Comparison of ENCODE assay signal across 8 cellular contexts in genomic region chr10:47340613-47341170, GRCh38. TPM values are rescaled to one million over a fixed set of nuclear protein-coding genes. Genes with fewer than 3 reads are reported as not detected.
DNase-seq lines count a peak whose midpoint lies in the region; TF ChIP-seq lines count a peak whose summit lies in the region.

No MANE protein-coding gene starts in this region.

- WGBS in suprapubic skin: 72% methylated on average over 5 of the region's 5 CpGs

- H3K4me1 ChIP-seq in neural progenitor cell (no peaks in the 10 kb centered on the region), suprapubic skin (no peaks in the 10 kb centered on the region)

- H3F3A ChIP-seq in neural progenitor cell (ENCODE audit: low read depth): no peaks in the 10 kb centered on the region

- H3K4me2 ChIP-seq in neural progenitor cell: no peak overlapping the region

- H3K27ac ChIP-seq in neural progenitor cell: no peak overlapping the region
- H3K27ac ChIP-seq in suprapubic skin: no peak overlapping the region

- TF ChIP-seq POLR2A in suprapubic skin (IDR thresholded peaks at IDR 0.05): no peak

- no peaks in the 10 kb centered on the region for H3K36me3 Mint-ChIP-seq in neural progenitor cell

- H3K27ac Mint-ChIP-seq in neural progenitor cell: peak overlapping the region; percentile 86

- H3K4me1 Mint-ChIP-seq in neural progenitor cell: peaks cover 10% of the 10 kb centered on the region

- H3K4me3 Mint-ChIP-seq in neural progenitor cell: no peak overlapping the region

- no peaks in the 10 kb centered on the region for H3K79me2 ChIP-seq in neural progenitor cell (ENCODE audit: low read depth)

- H3K9me3 ChIP-seq in neural progenitor cell (ENCODE audit: low read depth) (no peaks in the 10 kb centered on the region), suprapubic skin (no peaks in the 10 kb centered on the region)

- no peak overlapping the region for H3K9ac ChIP-seq in neural progenitor cell

- DNase-seq in AG08395 (ENCODE audit: low spot score): peak; percentile 84
- DNase-seq in GM13977 (ENCODE audit: low spot score): peak; percentile 83
- DNase-seq in NCI-H774 (lab: John Stamatoyannopoulos, UW): peak; percentile 30
- DNase-seq in activated T-cell treated with anti-CD3 and anti-CD28 coated beads for 4 hours: peak; percentile 68
- DNase-seq in fibroblast of peridontal ligament (ENCODE audit: extremely low read depth): peak; percentile 43
- DNase-seq in neural progenitor cell (ENCODE audit: low spot score): peak; percentile 49
- DNase-seq in suprapubic skin (ENCODE audit: low spot score in 2 of 2): peak; percentile 69 to 78
- DNase-seq in NCI-H524 treated with DMSO at 0.1 percent for 48 hours (lab: John Stamatoyannopoulos, UW): no peak

- no peak for TF ChIP-seq EP300 in suprapubic skin (IDR thresholded peaks at IDR 0.05)

- TF ChIP-seq CTCF in GM13977 (IDR thresholded peaks at IDR 0.05; ENCODE audit: extremely low read depth, insufficient read depth, missing control alignments) (peak; percentile 92), neural progenitor cell (IDR thresholded peaks at IDR 0.05) (peak; percentile 98), suprapubic skin (IDR thresholded peaks at IDR 0.05) (peak; percentile 88 to 91)

- H3K36me3 ChIP-seq in neural progenitor cell (no peaks in the 10 kb centered on the region), suprapubic skin (no peaks in the 10 kb centered on the region)

- H3K4me3 ChIP-seq in neural progenitor cell: no peak overlapping the region
- H3K4me3 ChIP-seq in suprapubic skin: no peak overlapping the region

- in situ Hi-C loops in GM13977 (cut with MboI; ENCODE audit: low pct_unique_long_range_greater_than_20kb, low sequenced_read_pairs, unreplicated experiment): no loop called here

- H3K27me3 ChIP-seq in neural progenitor cell: no peaks in the 10 kb centered on the region
- H3K27me3 ChIP-seq in suprapubic skin: peaks cover 6% of the 10 kb centered on the region

- no peaks in the 10 kb centered on the region for H3K9me3 Mint-ChIP-seq in neural progenitor cell

- H4K20me1 ChIP-seq in neural progenitor cell (ENCODE audit: low read depth): no peaks in the 10 kb centered on the region

- peaks cover 6% of the 10 kb centered on the region for H3K27me3 Mint-ChIP-seq in neural progenitor cell (ENCODE audit: insufficient read depth, low read depth)

- no peak overlapping the region for H2AFZ ChIP-seq in neural progenitor cell (replicated peaks)

RNA-seq across cellular contexts. Expression of gene RBP3, which starts 7.5 kb away (rescaled TPM):
- total RNA-seq in neural progenitor cell (ENCODE audit: low replicate concordance): not detected in 2 replicates
- total RNA-seq in suprapubic skin: not detected

RNA-seq across cellular contexts. Expression of gene GDF2, which starts 18.4 kb away (rescaled TPM):
- 0.19 TPM in 1 of 2 replicates, not detected in the other for total RNA-seq in neural progenitor cell (ENCODE audit: low replicate concordance)
- total RNA-seq in suprapubic skin: not detected

RNA-seq across cellular contexts. Expression of gene GDF10, which starts 40.7 kb away (rescaled TPM):
- total RNA-seq in neural progenitor cell (ENCODE audit: low replicate concordance): 0.28 and 1.6 TPM in 2 replicates
- total RNA-seq in suprapubic skin: 1 to 10 TPM in 2 of 4 donors, not detected in 2; 1.3 to 1.4 TPM

RNA-seq across cellular contexts. Expression of gene ZNF488, which starts 43.4 kb away (rescaled TPM):
- total RNA-seq in neural progenitor cell (ENCODE audit: low replicate concordance) (not detected in 2 replicates), suprapubic skin (1 to 10 TPM; 1.0 to 3.9 (median 2.3) TPM)
